In the genomic region with DNA sequence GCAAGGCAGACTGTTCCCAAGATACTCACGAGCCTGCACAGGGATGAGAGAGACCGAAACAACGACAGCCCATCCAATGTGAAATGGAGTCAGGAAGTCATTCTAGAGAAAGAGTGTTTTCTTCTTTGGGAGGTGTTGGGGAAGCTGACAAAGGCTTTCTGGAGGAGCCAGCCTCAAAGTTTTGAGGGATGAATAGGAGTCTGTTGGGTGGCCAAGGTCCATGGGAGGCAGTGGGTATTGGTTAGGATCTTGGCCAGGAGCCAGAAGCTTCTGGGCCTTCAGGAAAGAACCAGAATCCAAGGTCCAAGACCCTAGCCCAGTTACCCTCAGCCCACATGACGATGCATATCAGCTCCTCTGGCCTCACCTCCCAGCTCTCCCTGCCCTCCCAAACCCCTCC, we compare ENCODE assay signal across 1 cellular context.
TF ChIP-seq lines count a peak whose summit lies in the region.

No MANE protein-coding gene starts in this region.

TF ChIP-seq in HepG2, 621 proteins besides CTCF, POLR2A, EP300 and RAD21 (continued from another document):
- no peak for TF ChIP-seq IKZF4 (CRISPR knock-in tag; IDR thresholded peaks at IDR 0.05; ENCODE audit: borderline replicate concordance, low read depth, not compliant biosample characterization)
- no peak for TF ChIP-seq PHB2 (IDR thresholded peaks at IDR 0.05; ENCODE audit: partially characterized antibody)
- TF ChIP-seq ATF7-NPFF (CRISPR knock-in tag; IDR thresholded peaks at IDR 0.05; ENCODE audit: low read depth): no peak
- TF ChIP-seq RERE (CRISPR knock-in tag; IDR thresholded peaks at IDR 0.05; ENCODE audit: low read depth): no peak
